In genomic region chr9:100813871-100814270, GRCh38 we compare ENCODE assay signal across 30 cellular contexts.
"Had no signal": no experiment of that assay in that cellular context is flagged by ENCODE, and none has a peak within 500 bp of the region (broad histone marks: within the 10 kb centered on the region; RNA-seq: fewer than 3 reads in every experiment).

No MANE protein-coding gene starts in this region.

- H3K9me3 ChIP-seq: body of pancreas, esophagus muscularis mucosa, gastrocnemius medialis had no signal

- H3K36me3 ChIP-seq: esophagus muscularis mucosa, gastrocnemius medialis, WERI-Rb-1 had no signal

- H3K4me1 ChIP-seq: body of pancreas, esophagus muscularis mucosa, foreskin keratinocyte, gastrocnemius medialis had no signal

- ATAC-seq: activated CD4-positive, CD25-positive, alpha-beta regulatory T cell treated with anti-CD3 and anti-CD28 coated beads, Interleukin-2, amount 50 U/mL, for 24 hours; activated CD8-positive, alpha-beta T cell treated with anti-CD3 and anti-CD28 coated beads for 36 hours; activated T-cell treated with anti-CD3 and anti-CD28 coated beads, Interleukin-2, amount 50 U/mL, for 4 hours; activated T-helper 17 cell treated with anti-CD3 and anti-CD28 coated beads, Interleukin-2, amount 50 U/mL, for 72 hours; body of pancreas; effector memory CD8-positive, alpha-beta T cell; foreskin keratinocyte; gastrocnemius medialis; T-helper 17 cell had no signal

- DNase-seq: activated B cell treated with CpG ODN at 0.5 μM for 24 hours; activated CD4-positive, alpha-beta T cell treated with anti-CD3 and anti-CD28 coated beads for 48 hours; activated CD4-positive, alpha-beta T cell treated with anti-CD3 and anti-CD28 coated beads, Interleukin-2, amount 50 U/mL, for 1 hour; activated CD4-positive, alpha-beta T cell treated with anti-CD3 and anti-CD28 coated beads, Interleukin-2, amount 50 U/mL, for 48 hours; activated CD8-positive, alpha-beta memory T cell treated with anti-CD3 and anti-CD28 coated beads for 24 hours; activated CD8-positive, alpha-beta T cell treated with anti-CD3 and anti-CD28 coated beads for 36 hours; activated effector memory CD4-positive, alpha-beta T cell treated with Interleukin-2 at 50 U/mL for 16 hours; activated gamma-delta T cell treated with Interleukin-2 at 50 U/mL for 16 hours; activated naive CD4-positive, alpha-beta T cell treated with anti-CD3 and anti-CD28 coated beads, Interleukin-2, amount 50 U/mL, for 16 hours; activated naive CD4-positive, alpha-beta T cell treated with Interleukin-2 at 50 U/mL for 16 hours; activated T-cell treated with anti-CD3 and anti-CD28 coated beads, Interleukin-2, amount 50 U/mL, for 4 hours; amniotic stem cell; anterior cingulate cortex; body of pancreas; caudate nucleus; cortex of kidney; dermis blood vessel endothelial cell; effector CD4-positive, alpha-beta T cell; effector memory CD8-positive, alpha-beta T cell; erythroblast; foreskin keratinocyte; gastrocnemius medialis; T-helper 1 cell; T-helper 17 cell; T1000; WERI-Rb-1 had no signal

- H3K27me3 ChIP-seq: body of pancreas, foreskin keratinocyte, gastrocnemius medialis had no signal

- FAIRE-seq: colon had no signal

- H3K27ac ChIP-seq: body of pancreas, esophagus muscularis mucosa, foreskin keratinocyte, gastrocnemius medialis, WERI-Rb-1 had no signal

- H3K4me3 ChIP-seq: body of pancreas, esophagus muscularis mucosa, gastrocnemius medialis had no signal
